Comparison of ENCODE assay signal across 1 cellular context in genomic region chr16:1651509-1652342, GRCh38.
TF ChIP-seq lines count a peak whose summit lies in the region.

No MANE protein-coding gene starts in this region.

TF ChIP-seq in K562, 482 proteins besides CTCF, POLR2A, EP300 and RAD21 (continues in another document):
- TF ChIP-seq NCOA1 (IDR thresholded peaks at IDR 0.05; ENCODE audit: low read depth), result no peak
- 0 out of 2 replicates have a peak, but pooled peaks have one; percentile 38 for TF ChIP-seq ARID4B (CRISPR knock-in tag; IDR thresholded peaks at IDR 0.05)
- TF ChIP-seq CTBP1 (IDR thresholded peaks at IDR 0.05; ENCODE audit: borderline replicate concordance), result peak; percentile 15; the same call in 1 of the 2 replicates
- 0 out of 2 replicates have a peak, but pooled peaks have one; percentile 44 for TF ChIP-seq ZFP91 (CRISPR knock-in tag; IDR thresholded peaks at IDR 0.05)
- no peak for TF ChIP-seq THAP7 (CRISPR knock-in tag; IDR thresholded peaks at IDR 0.05)
- no peak for TF ChIP-seq RBM14 (IDR thresholded peaks at IDR 0.05; ENCODE audit: borderline replicate concordance, insufficient read depth, low read depth, low read length)
- TF ChIP-seq PRDM10 (IDR thresholded peaks at IDR 0.05; ENCODE audit: partially characterized antibody), result no peak
- peak in 1 of 2 experiments; percentile 87; a peak in 1 of 3 replicates for TF ChIP-seq CBX3 (IDR thresholded peaks at IDR 0.05; ENCODE audit: borderline replicate concordance in 1 of 2, low read length in 2 of 2)
- peak; percentile 82 to 88; a peak in 3 of 4 replicates for TF ChIP-seq TRIM24 (IDR thresholded peaks at IDR 0.05)
- no peak for TF ChIP-seq ZNF184 (CRISPR knock-in tag; IDR thresholded peaks at IDR 0.05)
- no peak for TF ChIP-seq TAF9B (IDR thresholded peaks at IDR 0.05; ENCODE audit: partially characterized antibody)
- no peak for TF ChIP-seq POLR3A (IDR thresholded peaks at IDR 0.05; ENCODE audit: borderline replicate concordance, extremely low read depth, insufficient read depth, insufficient read length)
- no peak for TF ChIP-seq GTF3C2 (IDR thresholded peaks at IDR 0.05; ENCODE audit: borderline replicate concordance, extremely low read depth, insufficient read length)
- no peak for TF ChIP-seq ZNF75A (CRISPR knock-in tag; IDR thresholded peaks at IDR 0.05)
- TF ChIP-seq ZBTB2 (IDR thresholded peaks at IDR 0.05), result 0 out of 2 replicates have a peak, but pooled peaks have one; percentile 14
- TF ChIP-seq FOXP1 (CRISPR knock-in tag; IDR thresholded peaks at IDR 0.05), result peak; percentile 70
- TF ChIP-seq MAZ (CRISPR knock-in tag; conservative IDR thresholded peaks at IDR 0.05 in 1 of 2, IDR thresholded peaks at IDR 0.05 in 1 of 2), result no peak
- TF ChIP-seq ELF4 (CRISPR knock-in tag; IDR thresholded peaks at IDR 0.05), result no peak
- no peak for TF ChIP-seq HDAC6 (IDR thresholded peaks at IDR 0.05; ENCODE audit: low read depth, low read length)
- TF ChIP-seq ZNF511 (CRISPR knock-in tag; IDR thresholded peaks at IDR 0.05), result peak; percentile 50
- TF ChIP-seq DNMT1 (IDR thresholded peaks at IDR 0.05), result peak; percentile 79; the same call in 1 of the 2 replicates
- TF ChIP-seq ARID2 (IDR thresholded peaks at IDR 0.05), result no peak
- TF ChIP-seq MBD2 (IDR thresholded peaks at IDR 0.05; ENCODE audit: borderline replicate concordance, low read depth), result no peak
- TF ChIP-seq TFE3 (CRISPR knock-in tag; IDR thresholded peaks at IDR 0.05), result no peak
- no peak for TF ChIP-seq ZKSCAN8 (CRISPR knock-in tag; IDR thresholded peaks at IDR 0.05)
- no peak for TF ChIP-seq ZBTB34 (CRISPR knock-in tag; IDR thresholded peaks at IDR 0.05)
- TF ChIP-seq TCF3 (CRISPR knock-in tag; IDR thresholded peaks at IDR 0.05), result no peak
- TF ChIP-seq ZNF609 (CRISPR knock-in tag; IDR thresholded peaks at IDR 0.05; ENCODE audit: borderline replicate concordance), result peak; percentile 58
